8 cellular contexts compared by ENCODE assay signal in genomic region chr4:73311428-73311827, GRCh38.
DNase-seq lines count a peak whose midpoint lies in the region; ATAC-seq, FAIRE-seq and TF ChIP-seq lines count a peak whose summit lies in the region.

No MANE protein-coding gene starts in this region.

- peak; percentile 34 for TF ChIP-seq CTCF in D721Med (IDR thresholded peaks at IDR 0.05; ENCODE audit: insufficient read depth, missing control alignments)

- no peak for DNase-seq in D721Med (ENCODE audit: insufficient read length, low spot score)
- DNase-seq in Kasumi-1 (lab: John Stamatoyannopoulos, UW) = peak; percentile 40 to 62
- peak; percentile 49 for DNase-seq in amniotic epithelial cell (ENCODE audit: low read depth)
- peak; percentile 32 for DNase-seq in medulla oblongata (ENCODE audit: extremely low spot score)
- DNase-seq in effector CD4-positive, alpha-beta T cell = no peak

- peak; percentile 32 for FAIRE-seq in D721Med (lab: Jason Lieb, UNC)

- no peak for ATAC-seq in HG03097 (IDR thresholded peaks at IDR 0.05; ENCODE audit: low FRiP score, unreplicated experiment)
- ATAC-seq in HG02623 (IDR thresholded peaks at IDR 0.05; ENCODE audit: unreplicated experiment) = no peak
- no peak for ATAC-seq in HG03521 (IDR thresholded peaks at IDR 0.05; ENCODE audit: unreplicated experiment)

Comparison
In these comparisons a context has a peak if more than half of its experiments do, and no peak if none do; other contexts are left out.
1. DNase-seq: peak in Kasumi-1 (2 of 2), amniotic epithelial cell (single experiment) and medulla oblongata (single experiment); none in D721Med (single experiment) and effector CD4-positive, alpha-beta T cell (single experiment).